Comparison of ENCODE assay signal across 12 cellular contexts in genomic region chr16:57723170-57723569, GRCh38. TPM values are rescaled to one million over a fixed set of nuclear protein-coding genes. Genes with fewer than 3 reads are reported as not detected.
A peak's percentile ranks its signal among the peaks of the same experiment; 100 is the strongest.
DNase-seq lines count a peak whose midpoint lies in the region; ATAC-seq and TF ChIP-seq lines count a peak whose summit lies in the region.
"Had no signal": no experiment of that assay in that cellular context is flagged by ENCODE, and none has a peak within 500 bp of the region (broad histone marks: within the 10 kb centered on the region; RNA-seq: fewer than 3 reads in every experiment).

No MANE protein-coding gene starts in this region.

- DNase-seq in CD1c-positive myeloid dendritic cell (ENCODE audit: extremely low spot score) (peak; percentile 24), NB4 (ENCODE audit: low read depth) (peak; percentile 38), choroid plexus epithelial cell (ENCODE audit: low read depth) (peak; percentile 28), lung microvascular endothelial cell (ENCODE audit: low read depth in 2 of 2) (peak; percentile 10 to 41), AG08395 (ENCODE audit: low spot score) (no peak), mucosa of gallbladder (ENCODE audit: low spot score) (no peak)
- DNase-seq: activated CD4-positive, alpha-beta T cell treated with anti-CD3 and anti-CD28 coated beads, Interleukin-2, amount 50 U/mL, for 1 hour; activated gamma-delta T cell treated with Interleukin-2 at 50 U/mL for 16 hours; CD4-positive, alpha-beta T cell had no signal

- no peak for TF ChIP-seq POLR2A in NB4 (IDR thresholded peaks at IDR 0.05; ENCODE audit: extremely low read depth, insufficient read length)

- TF ChIP-seq CTCF in NB4 (IDR thresholded peaks at IDR 0.05; ENCODE audit: low read depth, low read length) (peak; percentile 12), choroid plexus epithelial cell (conservative IDR thresholded peaks at IDR 0.05; ENCODE audit: low read depth, low read length) (peak; percentile 49)

- ATAC-seq in GM18520 (IDR thresholded peaks at IDR 0.05; ENCODE audit: unreplicated experiment) (no peak), HG03442 (IDR thresholded peaks at IDR 0.05; ENCODE audit: unreplicated experiment) (no peak)

- H3K4me3 ChIP-seq in NB4 (ENCODE audit: low read depth, low read length) (no peak overlapping the region), choroid plexus epithelial cell (ENCODE audit: low read depth, low read length) (no peak overlapping the region)
- H3K4me3 ChIP-seq: SJSA1 had no signal

RNA-seq across cellular contexts. Expression of gene KATNB1, which starts 12.4 kb away (rescaled TPM):
- total RNA-seq in lung microvascular endothelial cell (19.0 and 23.2 TPM in 2 replicates), mucosa of gallbladder (23.4 TPM)

RNA-seq across cellular contexts. Expression of gene DRC7, which starts 28.6 kb away (rescaled TPM):
- total RNA-seq in lung microvascular endothelial cell (0.20 and 0.22 TPM in 2 replicates), mucosa of gallbladder (1.9 TPM)
- total RNA-seq: CD4-positive, alpha-beta T cell; SJSA1 had no signal

RNA-seq across cellular contexts. Expression of gene ADGRG3, which starts 55.1 kb away (rescaled TPM):
- total RNA-seq in lung microvascular endothelial cell (0.65 and 8.3 TPM in 2 replicates), mucosa of gallbladder (0.60 TPM)
- total RNA-seq: SJSA1 had no signal

Comparison
In these comparisons a context has a peak if more than half of its experiments do, and no peak if none do; other contexts are left out.
1. DNase-seq: peak in CD1c-positive myeloid dendritic cell (single experiment), NB4 (single experiment), choroid plexus epithelial cell (single experiment) and lung microvascular endothelial cell (2 of 2); none in AG08395 (single experiment) and mucosa of gallbladder (single experiment).